In the genomic region with DNA sequence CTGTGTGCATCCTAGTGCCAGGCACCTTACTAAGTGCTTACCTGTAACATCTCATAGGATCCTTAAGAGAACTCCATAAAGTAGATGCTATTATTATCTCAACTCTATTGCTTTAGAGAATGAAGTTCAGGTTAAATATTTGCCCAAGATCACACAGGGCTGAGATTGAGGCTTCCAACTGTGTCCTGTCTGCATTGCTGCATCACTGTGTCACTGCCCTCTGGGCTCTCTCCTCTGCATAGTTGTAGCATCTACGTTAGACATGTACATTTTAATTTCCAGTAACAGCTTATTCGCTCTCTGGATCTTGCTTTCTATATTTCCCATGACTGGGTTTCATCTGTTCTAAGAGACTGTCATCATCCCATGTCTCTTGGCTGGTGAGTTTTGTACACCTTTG, we compare ENCODE assay signal across 21 cellular contexts.
"Had no signal": no experiment of that assay in that cellular context is flagged by ENCODE, and none has a peak within 500 bp of the region (broad histone marks: within the 10 kb centered on the region; RNA-seq: fewer than 3 reads in every experiment).

No MANE protein-coding gene starts in this region.

- DNase-seq: cerebellar nuclear complex; effector memory CD8-positive, alpha-beta T cell; foreskin melanocyte; heart left ventricle; hypothalamus; left cardiac atrium; nucleus accumbens; ovary; retina; right lobe of liver; stimulated activated CD4-positive, alpha-beta T cell treated with anti-CD3 and anti-CD28 coated beads, Interleukin-4, amount 100 ng/mL, for 1 hour; stimulated activated CD8-positive, alpha-beta memory T cell treated with anti-CD3 and anti-CD28 coated beads, Interleukin-4, amount 100 ng/mL, for 48 hours; stimulated activated naive CD8-positive, alpha-beta T cell treated with anti-CD3 and anti-CD28 coated beads, Interleukin-15, Interleukin-2, amounts not matched to agents 100 U/mL and 50 U/mL, for 24 hours; tibial artery; upper lobe of right lung had no signal

- H2AFZ ChIP-seq: neural progenitor cell had no signal

- H3K4me3 ChIP-seq: heart left ventricle, neural progenitor cell, ovary, right lobe of liver, tibial artery, upper lobe of right lung had no signal

- H3K36me3 Mint-ChIP-seq: mesothelial cell of epicardium; natural killer cell treated with Interleukin-12 subunit alpha and Interleukin-12 subunit beta and Interleukin-15 and Interleukin-18, amount 100 ng/mL, for 72 hours; neural progenitor cell; stimulated activated effector memory CD8-positive, alpha-beta T cell treated with anti-CD3 and anti-CD28 coated beads, Interleukin-12 subunit alpha, Interleukin-12 subunit beta, amount 100 ng/mL, for 72 hours had no signal

- ATAC-seq: effector memory CD8-positive, alpha-beta T cell; heart left ventricle; left cardiac atrium; natural killer cell treated with Interleukin-12 subunit alpha and Interleukin-12 subunit beta and Interleukin-15 and Interleukin-18, amount 100 ng/mL, for 72 hours; right lobe of liver; stimulated activated effector memory CD8-positive, alpha-beta T cell treated with anti-CD3 and anti-CD28 coated beads, Interleukin-12 subunit alpha, Interleukin-12 subunit beta, amount 100 ng/mL, for 72 hours; stimulated activated naive CD8-positive, alpha-beta T cell treated with anti-CD3 and anti-CD28 coated beads, Interleukin-15, Interleukin-2, amounts not matched to agents 100 U/mL and 50 U/mL, for 24 hours; upper lobe of right lung had no signal

- H3K4me2 ChIP-seq: neural progenitor cell had no signal

- H3K4me1 ChIP-seq: heart left ventricle, neural progenitor cell, right lobe of liver, tibial artery, upper lobe of right lung had no signal

- H3K4me3 Mint-ChIP-seq: dendritic cell treated with granulocyte-macrophage colony-stimulating factor and Interleukin-4, amounts not matched to agents 40 ng/mL and 50 ng/mL, for 4 days; effector memory CD8-positive, alpha-beta T cell; mesothelial cell of epicardium; natural killer cell treated with Interleukin-12 subunit alpha and Interleukin-12 subunit beta and Interleukin-15 and Interleukin-18, amount 100 ng/mL, for 72 hours; neural progenitor cell; stimulated activated effector memory CD8-positive, alpha-beta T cell treated with anti-CD3 and anti-CD28 coated beads, Interleukin-12 subunit alpha, Interleukin-12 subunit beta, amount 100 ng/mL, for 72 hours had no signal

- H3K27me3 ChIP-seq: heart left ventricle, neural progenitor cell, ovary, right lobe of liver, tibial artery, upper lobe of right lung had no signal

- H3K4me1 Mint-ChIP-seq: mesothelial cell of epicardium; neural progenitor cell; stimulated activated effector memory CD8-positive, alpha-beta T cell treated with anti-CD3 and anti-CD28 coated beads, Interleukin-12 subunit alpha, Interleukin-12 subunit beta, amount 100 ng/mL, for 72 hours had no signal

- H3K27ac Mint-ChIP-seq: dendritic cell treated with granulocyte-macrophage colony-stimulating factor and Interleukin-4, amounts not matched to agents 40 ng/mL and 50 ng/mL, for 4 days; effector memory CD8-positive, alpha-beta T cell; mesothelial cell of epicardium; natural killer cell treated with Interleukin-12 subunit alpha and Interleukin-12 subunit beta and Interleukin-15 and Interleukin-18, amount 100 ng/mL, for 72 hours; neural progenitor cell; progenitor cell of endocrine pancreas; stimulated activated effector memory CD8-positive, alpha-beta T cell treated with anti-CD3 and anti-CD28 coated beads, Interleukin-12 subunit alpha, Interleukin-12 subunit beta, amount 100 ng/mL, for 72 hours had no signal

- H3K36me3 ChIP-seq: heart left ventricle, neural progenitor cell, ovary, right lobe of liver, tibial artery, upper lobe of right lung had no signal

- H3K9me3 Mint-ChIP-seq: neural progenitor cell had no signal

- H3K9me3 ChIP-seq: ovary, right lobe of liver, tibial artery, upper lobe of right lung had no signal

- H3K27me3 Mint-ChIP-seq: dendritic cell treated with granulocyte-macrophage colony-stimulating factor and Interleukin-4, amounts not matched to agents 40 ng/mL and 50 ng/mL, for 4 days; progenitor cell of endocrine pancreas had no signal

- H3K27ac ChIP-seq: heart left ventricle, neural progenitor cell, ovary, right lobe of liver, tibial artery, upper lobe of right lung had no signal
